21 cellular contexts compared by ENCODE assay signal in genomic region chr15:91821458-91821857, GRCh38.
"Had no signal": no experiment of that assay in that cellular context is flagged by ENCODE, and none has a peak within 500 bp of the region (broad histone marks: within the 10 kb centered on the region; RNA-seq: fewer than 3 reads in every experiment).

No MANE protein-coding gene starts in this region.

- H3K9me3 ChIP-seq: left lung, right lobe of liver, stomach, suprapubic skin, tibial nerve had no signal

- H3K27me3 ChIP-seq: left lung, right lobe of liver, stomach, suprapubic skin, tibial nerve had no signal

- H3K36me3 ChIP-seq: left lung, right lobe of liver, stomach, suprapubic skin, tibial nerve had no signal

- H3K4me3 ChIP-seq: coronary artery, left lung, lung, right lobe of liver, skin epidermis, stomach, suprapubic skin, tibial nerve had no signal

- ATAC-seq: activated CD4-positive, alpha-beta T cell treated with anti-CD3 and anti-CD28 coated beads for 36 hours; left lung; naive thymus-derived CD4-positive, alpha-beta T cell; right lobe of liver; stimulated activated effector memory CD8-positive, alpha-beta T cell treated with anti-CD3 and anti-CD28 coated beads, Interleukin-12 subunit alpha, Interleukin-12 subunit beta, amount 100 ng/mL, for 72 hours had no signal

- H3K4me1 ChIP-seq: left lung, right lobe of liver, stomach, suprapubic skin, tibial nerve had no signal

- DNase-seq: activated B cell treated with CpG ODN at 0.5 μM for 24 hours; activated CD4-positive, alpha-beta T cell treated with anti-CD3 and anti-CD28 coated beads for 36 hours; activated CD4-positive, alpha-beta T cell treated with anti-CD3 and anti-CD28 coated beads, Interleukin-2, amount 50 U/mL, for 4 hours; activated CD8-positive, alpha-beta memory T cell treated with anti-CD3 and anti-CD28 coated beads for 24 hours; activated CD8-positive, alpha-beta memory T cell treated with anti-CD3 and anti-CD28 coated beads, Interleukin-2, amount 50 U/mL, for 4 hours; activated naive CD4-positive, alpha-beta T cell treated with Interleukin-2 at 50 U/mL for 16 hours; activated naive CD8-positive, alpha-beta T cell treated with anti-CD3 and anti-CD28 coated beads for 36 hours; activated T-cell treated with anti-CD3 and anti-CD28 coated beads, Interleukin-2, amount 50 U/mL, for 24 hours; foreskin fibroblast; left lung; naive thymus-derived CD4-positive, alpha-beta T cell; occipital lobe; right lobe of liver; stimulated activated CD4-positive, alpha-beta T cell treated with anti-CD3 and anti-CD28 coated beads, Interleukin-1b, Interleukin-23, amount 100 ng/mL, for 48 hours; stomach had no signal

- H3K27ac ChIP-seq: coronary artery, left lung, right lobe of liver, skin epidermis, stomach, suprapubic skin, tibial nerve had no signal
